1 cellular context compared by ENCODE assay signal in the genomic region with DNA sequence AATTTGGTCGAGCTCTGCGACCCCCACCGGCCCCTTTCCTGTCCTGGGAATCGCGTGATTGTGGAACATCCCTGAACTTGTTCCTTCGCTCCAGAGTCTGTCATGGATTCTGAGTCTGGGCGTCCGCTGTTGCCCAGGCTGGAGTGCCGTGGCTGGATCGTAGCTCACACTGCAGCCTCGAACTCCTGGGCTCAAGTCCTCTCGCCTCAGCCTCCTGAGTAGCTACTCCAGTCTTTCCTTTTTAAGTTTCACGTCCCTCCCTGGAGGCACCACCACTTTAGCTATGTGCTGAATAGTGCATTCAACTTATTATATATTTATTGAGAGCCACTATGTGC.
A peak's percentile ranks its signal among the peaks of the same experiment; 100 is the strongest.
TF ChIP-seq lines count a peak whose summit lies in the region.

No MANE protein-coding gene starts in this region.

TF ChIP-seq in H1, 55 proteins besides CTCF, POLR2A, EP300 and RAD21:
- peak; percentile 11; the same call in 1 of the 2 replicates for TF ChIP-seq SUZ12 (IDR thresholded peaks at IDR 0.05; ENCODE audit: low read length)
- TF ChIP-seq SP4 (IDR thresholded peaks at IDR 0.05; ENCODE audit: low read length), result no peak
TF ChIP-seq in H1: peak in this region for 1.
